Comparison of ENCODE assay signal across 1 cellular context in genomic region chr16:11264155-11264832, GRCh38.
TF ChIP-seq lines count a peak whose summit lies in the region.

No MANE protein-coding gene starts in this region.

TF ChIP-seq in IMR-90, 13 proteins besides CTCF, POLR2A, EP300 and RAD21:
- TF ChIP-seq CHD1 (IDR thresholded peaks at IDR 0.05; ENCODE audit: low read depth, low read length) (no peak), MAZ (IDR thresholded peaks at IDR 0.05; ENCODE audit: borderline replicate concordance, low read depth, low read length) (no peak), MAFK (IDR thresholded peaks at IDR 0.05; ENCODE audit: low read depth, low read length) (no peak), FOS (IDR thresholded peaks at IDR 0.05; ENCODE audit: low read depth, low read length) (no peak), BHLHE40 (IDR thresholded peaks at IDR 0.05; ENCODE audit: low read depth, low read length) (no peak), USF2 (IDR thresholded peaks at IDR 0.05; ENCODE audit: low read depth, low read length) (no peak)
